In genomic region chr11:117328414-117329010, GRCh38 we compare ENCODE assay signal across 8 cellular contexts. TPM values are rescaled to one million over a fixed set of nuclear protein-coding genes. Genes with fewer than 3 reads are reported as not detected.
DNase-seq lines count a peak whose midpoint lies in the region; ATAC-seq and TF ChIP-seq lines count a peak whose summit lies in the region.

No MANE protein-coding gene starts in this region.

- no peak for TF ChIP-seq CTCF in BE2C (IDR thresholded peaks at IDR 0.05; ENCODE audit: low read depth, low read length)
- TF ChIP-seq CTCF in ascending aorta (IDR thresholded peaks at IDR 0.05) = no peak
- no peak for TF ChIP-seq CTCF in spleen (IDR thresholded peaks at IDR 0.05 in 8 of 11, conservative IDR thresholded peaks at IDR 0.05 in 3 of 11)

- H3K27ac ChIP-seq in ascending aorta (peak overlapping the region; percentile 88 to 89), spleen (peak overlapping the region; percentile 83 to 93 (median 90))

- H3K4me1 ChIP-seq in BE2C (peaks cover 2% of the 10 kb centered on the region; the same call in 1 of the 2 replicates), ascending aorta (peaks cover 0 to 6% of the 10 kb centered on the region in 2 donors), spleen (peaks cover 6 to 33% (median 13%) of the 10 kb centered on the region in 6 donors)

- DNase-seq in BE2C = peak; percentile 41
- peak; percentile 8 for DNase-seq in NCI-H1092 (lab: John Stamatoyannopoulos, UW)
- peak in 1 of 2 donors; percentile 77 for DNase-seq in ascending aorta (ENCODE audit: low spot score in 2 of 2)
- DNase-seq in spleen = peak; percentile 60
- DNase-seq in HuH-7.5 (ENCODE audit: low spot score) = no peak

- TF ChIP-seq POLR2A in spleen (IDR thresholded peaks at IDR 0.05) = no peak

- H3K36me3 ChIP-seq in BE2C = no peaks in the 10 kb centered on the region
- H3K36me3 ChIP-seq in ascending aorta = no peaks in the 10 kb centered on the region
- no peaks in the 10 kb centered on the region for H3K36me3 ChIP-seq in spleen

- H3K9me3 ChIP-seq in BE2C (no peaks in the 10 kb centered on the region), ascending aorta (no peaks in the 10 kb centered on the region), spleen (no peaks in the 10 kb centered on the region)

- ATAC-seq in GM19455 (IDR thresholded peaks at IDR 0.05; ENCODE audit: unreplicated experiment) (peak; percentile 9), HG03460 (IDR thresholded peaks at IDR 0.05; ENCODE audit: unreplicated experiment) (no peak)

- WGBS in spleen, 5 donors = 13 to 15% (median 14%) methylated on average over 15 of the region's 15 CpGs

- H3K27me3 ChIP-seq in BE2C = no peaks in the 10 kb centered on the region
- no peaks in the 10 kb centered on the region for H3K27me3 ChIP-seq in ascending aorta
- no peaks in the 10 kb centered on the region for H3K27me3 ChIP-seq in spleen (replicated peaks in 1 of 7)

- intact Hi-C loops in ascending aorta (cut with DNase I) (loop anchor here (2.0 to 5.0 kb wide), 4 partner anchors 96 to 556 kb away; partner anchors contain the start of genes BUD13, PCSK7, RNF214 and ZPR1), spleen (cut with DNase I; ENCODE audit: low total_unique reads) (loop anchor here (10.0 kb wide), 1 partner anchor 94 kb away; the partner anchor contains the start of genes PCSK7 and RNF214)

- H3K4me3 ChIP-seq in BE2C (ENCODE audit: low read depth, low read length) (peak overlapping the region; percentile 94), ascending aorta (peak overlapping the region; percentile 82 to 87), iPS-11a (ENCODE audit: low read depth, low read length) (peak overlapping the region; percentile 78), spleen (peak overlapping the region; percentile 71 to 95 (median 86))

RNA-seq across cellular contexts. Expression of gene CEP164, which starts 0.9 kb away (rescaled TPM):
- polyA plus RNA-seq in BE2C (2012; ENCODE audit: insufficient read depth, insufficient read length, low read depth) = 38.7 TPM
- total RNA-seq in ascending aorta (15.1 TPM), spleen (10 to 100 TPM; 21.2 to 48.3 (median 34.8) TPM)
- 10 to 100 TPM in 2 of 3 donors, 1 to 10 TPM in 1; 6.6 to 17.9 (median 12.1) TPM for polyA plus RNA-seq in spleen

RNA-seq across cellular contexts. Expression of gene BACE1, which starts 12.5 kb away (rescaled TPM):
- polyA plus RNA-seq in BE2C (2012; ENCODE audit: insufficient read depth, insufficient read length, low read depth) = 16.8 TPM
- 27.2 TPM for total RNA-seq in ascending aorta
- 10 to 100 TPM; 11.8 to 31.7 (median 19.6) TPM for total RNA-seq in spleen
- 1 to 10 TPM; 2.1 to 4.0 (median 2.6) TPM for polyA plus RNA-seq in spleen

RNA-seq across cellular contexts. Expression of gene BACE1-AS, which starts 37.4 kb away (rescaled TPM):
- 7.9 TPM for polyA plus RNA-seq in BE2C (2012; ENCODE audit: insufficient read depth, insufficient read length, low read depth)
- total RNA-seq in ascending aorta (6.8 TPM), spleen (10 to 100 TPM in 4 of 7 donors, 1 to 10 TPM in 3; 4.8 to 12.1 (median 10.3) TPM)
- 1 to 10 TPM; 3.9 to 5.8 (median 4.1) TPM for polyA plus RNA-seq in spleen
